Comparison of ENCODE assay signal across 11 cellular contexts in genomic region chr5:126414874-126415502, GRCh38. TPM values are rescaled to one million over a fixed set of nuclear protein-coding genes. Genes with fewer than 3 reads are reported as not detected.
DNase-seq lines count a peak whose midpoint lies in the region; ATAC-seq and TF ChIP-seq lines count a peak whose summit lies in the region.
"Had no signal": no experiment of that assay in that cellular context is flagged by ENCODE, and none has a peak within 500 bp of the region (broad histone marks: within the 10 kb centered on the region; RNA-seq: fewer than 3 reads in every experiment).

No MANE protein-coding gene starts in this region.

- DNase-seq in body of pancreas, result peak in 3 of 4 donors; percentile 17 to 48 (median 40)
- DNase-seq in left cardiac atrium, result peak; percentile 29
- peak; percentile 84 for DNase-seq in renal cortical epithelial cell (ENCODE audit: low read depth)
- no peak for DNase-seq in type B pancreatic cell (ENCODE audit: extremely low spot score, unreplicated experiment)
- DNase-seq in DMS153 (lab: John Stamatoyannopoulos, UW), result no peak
- DNase-seq in DMS53 (lab: John Stamatoyannopoulos, UW), result no peak
- no peak for DNase-seq in GF-D8 (lab: John Stamatoyannopoulos, UW)

- ATAC-seq in body of pancreas (peak; percentile 50), left cardiac atrium (peak; percentile 93 to 96)
- ATAC-seq: natural killer cell treated with Interleukin-12 subunit alpha and Interleukin-12 subunit beta and Interleukin-15 and Interleukin-18, amount 100 ng/mL, for 72 hours had no signal

- no peak for TF ChIP-seq POLR2A in body of pancreas (IDR thresholded peaks at IDR 0.05)

- intact Hi-C loops in body of pancreas (cut with DNase I) (no loop called here), left cardiac atrium (cut with DNase I) (no loop called here)

- H3K4me2 ChIP-seq in BLaER1, result peak overlapping the region; percentile 34

- H3K9me3 ChIP-seq in BLaER1, result peaks cover 12% of the 10 kb centered on the region
- H3K9me3 ChIP-seq in body of pancreas, result no peaks in the 10 kb centered on the region

- 64 to 67% methylated on average over 1 of the region's 1 CpG for WGBS in body of pancreas, 2 donors

- no peaks in the 10 kb centered on the region for H3K27me3 ChIP-seq in BLaER1
- H3K27me3 ChIP-seq in body of pancreas, result no peaks in the 10 kb centered on the region

- H3K9ac ChIP-seq in BLaER1, result no peak overlapping the region

- peaks cover 10% of the 10 kb centered on the region for H3K36me3 Mint-ChIP-seq in type B pancreatic cell

- no peaks in the 10 kb centered on the region for H3K4me1 Mint-ChIP-seq in type B pancreatic cell (ENCODE audit: unreplicated experiment)

- H3K4me1 ChIP-seq in BLaER1 (peaks cover 11% of the 10 kb centered on the region), body of pancreas (peaks cover 7% of the 10 kb centered on the region)

- no peaks in the 10 kb centered on the region for H3K27me3 Mint-ChIP-seq in type B pancreatic cell

- no peak overlapping the region for H3K4me3 Mint-ChIP-seq in type B pancreatic cell
- H3K4me3 Mint-ChIP-seq: natural killer cell treated with Interleukin-12 subunit alpha and Interleukin-12 subunit beta and Interleukin-15 and Interleukin-18, amount 100 ng/mL, for 72 hours had no signal

- H3K4me3 ChIP-seq in BLaER1 (no peak overlapping the region), body of pancreas (no peak overlapping the region)
- H3K4me3 ChIP-seq: SK-N-MC had no signal

- H3K9me3 Mint-ChIP-seq in type B pancreatic cell, result peaks cover 4% of the 10 kb centered on the region

- H3K27ac ChIP-seq in BLaER1 (no peak overlapping the region), body of pancreas (peak overlapping the region in 1 of 4 donors; percentile 24)
- H3K27ac ChIP-seq: HL-60, SK-N-MC had no signal

- H4K20me1 ChIP-seq in BLaER1, result no peaks in the 10 kb centered on the region

- no peak overlapping the region for H3K27ac Mint-ChIP-seq in type B pancreatic cell
- H3K27ac Mint-ChIP-seq: natural killer cell treated with Interleukin-12 subunit alpha and Interleukin-12 subunit beta and Interleukin-15 and Interleukin-18, amount 100 ng/mL, for 72 hours had no signal

- no peaks in the 10 kb centered on the region for H3K36me3 ChIP-seq in BLaER1
- no peaks in the 10 kb centered on the region for H3K36me3 ChIP-seq in body of pancreas (replicated peaks in 1 of 2; ENCODE audit: insufficient read depth in 1 of 2, low read depth in 2 of 2)

- TF ChIP-seq CTCF in body of pancreas (IDR thresholded peaks at IDR 0.05) (no peak), type B pancreatic cell (conservative IDR thresholded peaks at IDR 0.05) (no peak)

RNA-seq across cellular contexts. Expression of gene GRAMD2B, which starts 8.2 kb away (rescaled TPM):
- total RNA-seq in body of pancreas (10 to 100 TPM; 34.9 to 35.8 TPM), left cardiac atrium (10 to 100 TPM; 20.8 to 32.7 TPM), renal cortical epithelial cell (66.9 and 86.0 TPM in 2 replicates), type B pancreatic cell (ENCODE audit: low replicate concordance) (18.3 and 21.5 TPM in 2 replicates)

Comparison
In these comparisons a context has a peak if more than half of its experiments do, and no peak if none do; other contexts are left out.
1. DNase-seq: peak in body of pancreas (3 of 4), left cardiac atrium (single experiment) and renal cortical epithelial cell (single experiment); none in type B pancreatic cell (single experiment), DMS153 (single experiment), DMS53 (single experiment) and GF-D8 (single experiment).